ENCODE assay signal across 1 cellular context in the genomic region with DNA sequence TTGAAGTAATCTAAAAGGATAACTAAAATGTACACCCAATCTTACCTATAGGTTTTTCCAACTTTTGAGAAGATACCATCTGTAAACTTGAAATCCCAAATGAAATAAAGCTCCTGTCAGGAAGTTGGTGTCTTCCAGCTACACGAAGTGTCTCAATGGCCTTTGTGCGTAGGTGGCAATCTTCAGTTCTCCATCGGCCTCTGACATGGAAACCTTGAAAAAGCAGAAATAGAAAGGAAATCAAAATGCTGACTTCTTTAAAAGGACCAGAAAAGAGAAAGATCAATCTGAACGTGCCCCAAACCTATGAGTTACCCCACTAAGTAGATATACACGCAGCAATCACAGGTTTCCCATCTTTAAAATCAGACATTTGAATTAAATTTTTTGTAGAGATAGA.
TF ChIP-seq lines count a peak whose summit lies in the region.

No MANE protein-coding gene starts in this region.

TF ChIP-seq in WTC11, 78 proteins besides CTCF, POLR2A, EP300 and RAD21 (continued from another document):
- TF ChIP-seq, protein P1, sequence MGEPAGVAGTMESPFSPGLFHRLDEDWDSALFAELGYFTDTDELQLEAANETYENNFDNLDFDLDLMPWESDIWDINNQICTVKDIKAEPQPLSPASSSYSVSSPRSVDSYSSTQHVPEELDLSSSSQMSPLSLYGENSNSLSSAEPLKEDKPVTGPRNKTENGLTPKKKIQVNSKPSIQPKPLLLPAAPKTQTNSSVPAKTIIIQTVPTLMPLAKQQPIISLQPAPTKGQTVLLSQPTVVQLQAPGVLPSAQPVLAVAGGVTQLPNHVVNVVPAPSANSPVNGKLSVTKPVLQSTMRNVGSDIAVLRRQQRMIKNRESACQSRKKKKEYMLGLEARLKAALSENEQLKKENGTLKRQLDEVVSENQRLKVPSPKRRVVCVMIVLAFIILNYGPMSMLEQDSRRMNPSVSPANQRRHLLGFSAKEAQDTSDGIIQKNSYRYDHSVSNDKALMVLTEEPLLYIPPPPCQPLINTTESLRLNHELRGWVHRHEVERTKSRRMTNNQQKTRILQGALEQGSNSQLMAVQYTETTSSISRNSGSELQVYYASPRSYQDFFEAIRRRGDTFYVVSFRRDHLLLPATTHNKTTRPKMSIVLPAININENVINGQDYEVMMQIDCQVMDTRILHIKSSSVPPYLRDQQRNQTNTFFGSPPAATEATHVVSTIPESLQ (CRISPR knock-in tag; IDR thresholded peaks at IDR 0.05), result no peak
- TF ChIP-seq MYBL2 (CRISPR knock-in tag; IDR thresholded peaks at IDR 0.05), result no peak
- TF ChIP-seq E2F1 (CRISPR knock-in tag; IDR thresholded peaks at IDR 0.05), result no peak
- TF ChIP-seq, protein P2, sequence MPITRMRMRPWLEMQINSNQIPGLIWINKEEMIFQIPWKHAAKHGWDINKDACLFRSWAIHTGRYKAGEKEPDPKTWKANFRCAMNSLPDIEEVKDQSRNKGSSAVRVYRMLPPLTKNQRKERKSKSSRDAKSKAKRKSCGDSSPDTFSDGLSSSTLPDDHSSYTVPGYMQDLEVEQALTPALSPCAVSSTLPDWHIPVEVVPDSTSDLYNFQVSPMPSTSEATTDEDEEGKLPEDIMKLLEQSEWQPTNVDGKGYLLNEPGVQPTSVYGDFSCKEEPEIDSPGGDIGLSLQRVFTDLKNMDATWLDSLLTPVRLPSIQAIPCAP (CRISPR knock-in tag; IDR thresholded peaks at IDR 0.05), result no peak
- TF ChIP-seq NR2C2 (CRISPR knock-in tag; IDR thresholded peaks at IDR 0.05), result no peak
- TF ChIP-seq RELA (CRISPR knock-in tag; IDR thresholded peaks at IDR 0.05; ENCODE audit: borderline replicate concordance), result no peak
- TF ChIP-seq HMGXB4 (CRISPR knock-in tag; IDR thresholded peaks at IDR 0.05), result no peak
- TF ChIP-seq AFF4 (CRISPR knock-in tag; IDR thresholded peaks at IDR 0.05; ENCODE audit: borderline replicate concordance), result no peak
